8 cellular contexts compared by ENCODE assay signal in genomic region chr12:30794591-30795409, GRCh38. TPM values are rescaled to one million over a fixed set of nuclear protein-coding genes. Genes with fewer than 3 reads are reported as not detected.
DNase-seq lines count a peak whose midpoint lies in the region; ATAC-seq and TF ChIP-seq lines count a peak whose summit lies in the region.

No MANE protein-coding gene starts in this region.

- POLR2A ChIA-PET in CD8-positive, alpha-beta T cell (lab: Charles Lee), result no interaction called here

- H3K4me1 Mint-ChIP-seq in CD8-positive, alpha-beta T cell (ENCODE audit: low read depth), result peaks cover 16% of the 10 kb centered on the region

- H3K9me3 Mint-ChIP-seq in CD8-positive, alpha-beta T cell, result no peaks in the 10 kb centered on the region

- no peaks in the 10 kb centered on the region for H3K36me3 Mint-ChIP-seq in CD8-positive, alpha-beta T cell

- CTCF ChIA-PET in CD8-positive, alpha-beta T cell (lab: Charles Lee), result interaction anchor here (0.6 to 3.2 kb wide), 3 partner anchors 13 to 17 kb away, joined by 3 to 16 read pairs (median 7); no protein-coding TSS in a partner anchor

- H3K9me3 ChIP-seq in CD8-positive, alpha-beta T cell (ENCODE audit: low read length), result no peaks in the 10 kb centered on the region
- no peaks in the 10 kb centered on the region for H3K9me3 ChIP-seq in MG63
- H3K9me3 ChIP-seq in iPS-18a (ENCODE audit: control insufficient read depth, low read depth, low read length), result no peaks in the 10 kb centered on the region

- TF ChIP-seq CTCF in CD8-positive, alpha-beta T cell (IDR thresholded peaks at IDR 0.05), result no peak

- no peak overlapping the region for H3K27ac Mint-ChIP-seq in CD8-positive, alpha-beta T cell

- ATAC-seq in CD8-positive, alpha-beta T cell, result peak; percentile 51

- H3K27me3 ChIP-seq in CD8-positive, alpha-beta T cell (ENCODE audit: insufficient read depth, low read length), result no peaks in the 10 kb centered on the region
- H3K27me3 ChIP-seq in MG63, result no peaks in the 10 kb centered on the region
- H3K27me3 ChIP-seq in iPS-18a (ENCODE audit: control insufficient read depth, insufficient read depth, low read length), result peaks cover 13% of the 10 kb centered on the region

- intact Hi-C loops in CD8-positive, alpha-beta T cell (cut with DNase I, micrococcal nuclease), result no loop called here

- peak in 1 of 7 experiments; percentile 16 for DNase-seq in CD8-positive, alpha-beta T cell
- DNase-seq in MG63 (peak; percentile 88), amniotic stem cell (lab: John Stamatoyannopoulos, UW) (peak; percentile 75), stromal cell of bone marrow (ENCODE audit: low read depth) (peak; percentile 50), middle frontal gyrus (ENCODE audit: extremely low spot score, low spot score) (no peak), UCSD-AML1 (lab: John Stamatoyannopoulos, UW; ENCODE audit: unreplicated experiment) (no peak), mesenteric fat pad (ENCODE audit: low spot score) (no peak)

- H3K4me3 Mint-ChIP-seq in CD8-positive, alpha-beta T cell, result peak overlapping the region; percentile 76

- no peak overlapping the region for H3K27ac ChIP-seq in CD8-positive, alpha-beta T cell (ENCODE audit: low read depth, low read length)
- peak overlapping the region; percentile 5 for H3K27ac ChIP-seq in iPS-18a (ENCODE audit: low read length)

- H3K36me3 ChIP-seq in CD8-positive, alpha-beta T cell (ENCODE audit: insufficient read depth, low read length), result no peaks in the 10 kb centered on the region
- H3K36me3 ChIP-seq in MG63 (no peaks in the 10 kb centered on the region), iPS-18a (ENCODE audit: control insufficient read depth, low read depth, low read length) (no peaks in the 10 kb centered on the region)

- peak overlapping the region; percentile 65 for H3K9ac ChIP-seq in iPS-18a (ENCODE audit: low read length)

- H3K27me3 Mint-ChIP-seq in CD8-positive, alpha-beta T cell (ENCODE audit: low read depth), result peaks cover 35% of the 10 kb centered on the region

- H3K4me1 ChIP-seq in CD8-positive, alpha-beta T cell (ENCODE audit: insufficient read depth, low read length), result peaks cover 14% of the 10 kb centered on the region
- peaks cover 25% of the 10 kb centered on the region for H3K4me1 ChIP-seq in iPS-18a (ENCODE audit: control insufficient read depth, low read depth, low read length)

- no peak overlapping the region for H3K4me3 ChIP-seq in CD8-positive, alpha-beta T cell (ENCODE audit: low read depth, low read length)
- H3K4me3 ChIP-seq in MG63, result no peak overlapping the region
- peak overlapping the region; percentile 73 for H3K4me3 ChIP-seq in iPS-18a (ENCODE audit: low read length)

RNA-seq across cellular contexts. Expression of gene CAPRIN2, which starts 40.0 kb away (rescaled TPM):
- 10 to 100 TPM; 16.2 to 17.4 TPM for total RNA-seq in CD8-positive, alpha-beta T cell
- total RNA-seq in MG63 (2014; rRNA removed; shearing (Covaris generic); ENCODE audit: low replicate concordance), result 8.0 and 14.2 TPM in 2 replicates
- total RNA-seq in mesenteric fat pad, result 14.5 TPM

Comparison
In these comparisons a context has a peak if more than half of its experiments do, and no peak if none do; other contexts are left out.
1. DNase-seq: peak in MG63 (single experiment), amniotic stem cell (single experiment) and stromal cell of bone marrow (single experiment); none in middle frontal gyrus (single experiment), UCSD-AML1 (single experiment) and mesenteric fat pad (single experiment).